In the genomic region with DNA sequence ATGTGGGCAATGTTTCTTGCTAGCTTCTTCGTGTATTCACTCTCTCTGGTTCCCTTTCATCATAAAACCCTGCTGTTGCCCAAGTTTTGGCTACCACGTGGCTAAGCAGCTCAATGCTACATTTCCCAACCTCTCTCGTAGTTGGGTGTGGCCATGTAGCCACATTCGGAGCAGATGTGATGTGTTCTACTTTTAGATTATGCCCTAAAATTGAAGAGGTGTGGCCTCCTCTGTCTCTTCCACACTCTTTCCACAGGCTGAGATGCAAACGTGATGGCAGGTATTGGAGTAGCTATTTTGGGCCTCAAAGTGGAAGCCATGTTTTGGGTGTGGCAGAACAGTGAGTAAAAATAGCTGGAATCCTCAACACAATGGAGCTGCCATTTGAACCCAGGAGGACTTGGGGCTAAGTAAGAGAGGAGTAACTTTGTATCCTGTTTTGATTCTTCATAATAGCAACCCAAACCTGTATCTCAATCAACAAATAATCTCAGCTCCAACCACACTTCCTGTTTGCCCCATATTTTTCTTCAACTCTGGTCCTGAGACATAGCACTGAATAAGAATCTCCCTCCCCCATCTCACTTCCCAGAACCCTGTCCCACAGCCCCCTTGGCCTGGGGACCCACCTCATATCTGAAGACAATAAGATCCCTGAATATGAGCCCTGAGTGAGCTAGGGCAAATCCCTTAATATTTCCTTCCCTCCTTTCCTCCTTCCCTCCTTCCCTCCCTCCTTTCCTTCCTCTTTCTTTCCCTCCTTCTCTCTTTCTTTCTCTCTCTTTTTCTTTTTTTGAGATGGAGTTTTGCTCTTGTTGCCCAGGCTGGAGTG, we compare ENCODE assay signal across 7 cellular contexts. TPM values are rescaled to one million over a fixed set of nuclear protein-coding genes. Genes with fewer than 3 reads are reported as not detected.
A peak's percentile ranks its signal among the peaks of the same experiment; 100 is the strongest.
DNase-seq lines count a peak whose midpoint lies in the region; ATAC-seq and TF ChIP-seq lines count a peak whose summit lies in the region.
"Had no signal": no experiment of that assay in that cellular context is flagged by ENCODE, and none has a peak within 500 bp of the region (broad histone marks: within the 10 kb centered on the region; RNA-seq: fewer than 3 reads in every experiment).

No MANE protein-coding gene starts in this region.

- H3K9me3 Mint-ChIP-seq in natural killer cell = no peaks in the 10 kb centered on the region

- H3K4me3 ChIP-seq in HL-60 (replicated peaks; ENCODE audit: insufficient read depth, low read length) = no peak overlapping the region

- intact Hi-C loops in natural killer cell (cut with micrococcal nuclease) = no loop called here

- DNase-seq in HL-60 (ENCODE audit: low read depth in 1 of 2, low spot score in 1 of 2) = peak; percentile 98 to 99
- DNase-seq in amniotic epithelial cell (ENCODE audit: low read depth) = peak; percentile 60
- no peak for DNase-seq in natural killer cell
- DNase-seq in glomerular visceral epithelial cell (ENCODE audit: extremely low spot score) = no peak
- no peak for DNase-seq in amygdala (lab: John Stamatoyannopoulos, UW)
- DNase-seq: NCI-H345 had no signal

- TF ChIP-seq CTCF in HL-60 (IDR thresholded peaks at IDR 0.05; ENCODE audit: insufficient read depth, low read length) = no peak
- TF ChIP-seq CTCF in natural killer cell (IDR thresholded peaks at IDR 0.05) = no peak

- no peaks in the 10 kb centered on the region for H3K27me3 ChIP-seq in HL-60 (ENCODE audit: insufficient read depth, poor library complexity, severe bottlenecking)

- peak overlapping the region; percentile 62 for H3K4me3 Mint-ChIP-seq in natural killer cell

- H3K36me3 Mint-ChIP-seq in natural killer cell = no peaks in the 10 kb centered on the region

- peak overlapping the region; percentile 76 to 81 for H3K27ac Mint-ChIP-seq in natural killer cell

- peaks cover 17% of the 10 kb centered on the region in 2 donors for H3K4me1 Mint-ChIP-seq in natural killer cell

- H3K27me3 Mint-ChIP-seq in natural killer cell (ENCODE audit: low read depth in 2 of 2) = no peaks in the 10 kb centered on the region

- ATAC-seq in natural killer cell (peak; percentile 52 to 63 (median 58)), HG03378 (IDR thresholded peaks at IDR 0.05; ENCODE audit: unreplicated experiment) (no peak)

- peak overlapping the region; percentile 44 for H3K27ac ChIP-seq in HL-60 (replicated peaks)

RNA-seq across cellular contexts. Expression of a gene that starts 4.0 kb away (rescaled TPM):
- total RNA-seq in natural killer cell = not detected

RNA-seq across cellular contexts. Expression of a gene that starts 19.0 kb away (rescaled TPM):
- 10 to 100 TPM; 31.6 to 45.1 (median 43.1) TPM for total RNA-seq in natural killer cell

RNA-seq across cellular contexts. Expression of a gene that starts 28.1 kb away (rescaled TPM):
- not detected for total RNA-seq in natural killer cell

RNA-seq across cellular contexts. Expression of a gene that starts 40.3 kb away (rescaled TPM):
- 10 to 100 TPM; 64.9 to 84.8 (median 83.0) TPM for total RNA-seq in natural killer cell

RNA-seq across cellular contexts. Expression of a gene that starts 42.9 kb away (rescaled TPM):
- total RNA-seq in natural killer cell = 10 to 100 TPM; 71.1 to 85.3 (median 84.7) TPM

Comparison
In these comparisons a context has a peak if more than half of its experiments do, and no peak if none do; other contexts are left out.
1. DNase-seq: peak in HL-60 (2 of 2) and amniotic epithelial cell (single experiment); none in natural killer cell (single experiment), glomerular visceral epithelial cell (single experiment) and amygdala (0 of 56).